In genomic region chr5:95962475-95962773, GRCh38 we compare ENCODE assay signal across 8 cellular contexts. TPM values are rescaled to one million over a fixed set of nuclear protein-coding genes. Genes with fewer than 3 reads are reported as not detected.
DNase-seq lines count a peak whose midpoint lies in the region; ATAC-seq, FAIRE-seq and TF ChIP-seq lines count a peak whose summit lies in the region.

No MANE protein-coding gene starts in this region.

- H3K4me3 Mint-ChIP-seq in activated CD4-positive, alpha-beta T cell treated with anti-CD3 and anti-CD28 coated beads, Interleukin-2, amount 10 ng/mL, durations not matched to agents 7 days and 5 days: peak overlapping the region; percentile 87

- CTCF ChIA-PET in activated CD4-positive, alpha-beta T cell treated with anti-CD3 and anti-CD28 coated beads, Interleukin-2, amount 10 ng/mL, durations not matched to agents 7 days and 5 days (lab: Charles Lee): interaction anchor here (0.9 to 4.0 kb wide), 7 partner anchors 10 to 94 kb away, joined by 3 to 36 read pairs (median 3); no protein-coding TSS in a partner anchor
- CTCF ChIA-PET in HepG2 (lab: Yijun Ruan, JAX; ENCODE audit: low intra/inter-chr PET ratio, low total read pairs): interaction anchor here (1.2 kb wide), 1 partner anchor 24 kb away, joined by 3 read pairs; no protein-coding TSS in a partner anchor

- no peaks in the 10 kb centered on the region for H3K9me3 ChIP-seq in HepG2 (ENCODE audit: low read length)
- H3K9me3 ChIP-seq in testis: no peaks in the 10 kb centered on the region

- TF ChIP-seq POLR2A in HepG2 (IDR thresholded peaks at IDR 0.05; ENCODE audit: insufficient read depth in 1 of 2, low read depth in 2 of 2, low read length in 2 of 2): no peak
- no peak for TF ChIP-seq POLR2A in testis (IDR thresholded peaks at IDR 0.05)

- no peak for TF ChIP-seq EP300 in HepG2 (IDR thresholded peaks at IDR 0.05; ENCODE audit: low read depth in 2 of 2, low read length in 2 of 2)
- no peak for TF ChIP-seq EP300 in HepG2 (CRISPR knock-in tag; IDR thresholded peaks at IDR 0.05; ENCODE audit: borderline replicate concordance)

- WGBS in HepG2 (ENCODE audit: low lambda C conversion rate): 62% methylated on average over 8 of the region's 8 CpGs
- 30 to 45% methylated on average over 8 of the region's 8 CpGs for WGBS in testis, 2 donors

- no peaks in the 10 kb centered on the region for H3K27me3 Mint-ChIP-seq in activated CD4-positive, alpha-beta T cell treated with anti-CD3 and anti-CD28 coated beads, Interleukin-2, amount 10 ng/mL, durations not matched to agents 7 days and 5 days

- intact Hi-C loops in HepG2 (cut with micrococcal nuclease; ENCODE audit: unreplicated experiment): loop anchor here (1.0 to 10.0 kb wide), 4 partner anchors 25 to 335 kb away; no protein-coding TSS in a partner anchor
- intact Hi-C loops in testis (cut with DNase I; ENCODE audit: low total_unique reads): loop anchor here (5.0 kb wide), 1 partner anchor 105 kb away; no protein-coding TSS in a partner anchor

- BruUV-seq in HepG2 (replicated peaks; lab: Mats Ljungman, UMichigan): TSS peak; percentile 89

- H3K4me1 ChIP-seq in HepG2 (ENCODE audit: insufficient read depth, low read length): peaks cover 62% of the 10 kb centered on the region
- H3K4me1 ChIP-seq in testis: no peaks in the 10 kb centered on the region

- peaks cover 38% of the 10 kb centered on the region for H3K4me1 Mint-ChIP-seq in activated CD4-positive, alpha-beta T cell treated with anti-CD3 and anti-CD28 coated beads, Interleukin-2, amount 10 ng/mL, durations not matched to agents 7 days and 5 days

- H3K9me3 Mint-ChIP-seq in activated CD4-positive, alpha-beta T cell treated with anti-CD3 and anti-CD28 coated beads, Interleukin-2, amount 10 ng/mL, durations not matched to agents 7 days and 5 days: no peaks in the 10 kb centered on the region

- TF ChIP-seq CTCF in astrocyte of the cerebellum (IDR thresholded peaks at IDR 0.05; ENCODE audit: low read depth, low read length, missing control alignments) (no peak), HepG2 (CRISPR knock-in tag; IDR thresholded peaks at IDR 0.05) (no peak), testis (IDR thresholded peaks at IDR 0.05) (no peak)

- peak overlapping the region; percentile 62 for H3K4me2 ChIP-seq in HepG2 (ENCODE audit: low read depth, low read length)

- H3K27ac ChIP-seq in HepG2 (ENCODE audit: extremely low read length, insufficient read depth, low read length): peak overlapping the region; percentile 89
- peak overlapping the region; percentile 97 to 98 for H3K27ac ChIP-seq in testis

- no peak for FAIRE-seq in HepG2 (lab: Jason Lieb, UNC)

- H3K36me3 ChIP-seq in HepG2 (replicated peaks in 1 of 2; ENCODE audit: control insufficient read depth in 1 of 2, insufficient read depth in 2 of 2, low read length in 2 of 2) (peaks cover 2 to 14% of the 10 kb centered on the region in 2 experiments; a peak in 4 of 5 replicates), testis (ENCODE audit: low read depth, missing control alignments) (no peaks in the 10 kb centered on the region)

- H3K27ac Mint-ChIP-seq in activated CD4-positive, alpha-beta T cell treated with anti-CD3 and anti-CD28 coated beads, Interleukin-2, amount 10 ng/mL, durations not matched to agents 7 days and 5 days: peak overlapping the region; percentile 97

- H3K79me2 ChIP-seq in HepG2 (ENCODE audit: insufficient read depth, low read length): peaks cover 62% of the 10 kb centered on the region

- POLR2A ChIA-PET in activated CD4-positive, alpha-beta T cell treated with anti-CD3 and anti-CD28 coated beads, Interleukin-2, amount 10 ng/mL, durations not matched to agents 7 days and 5 days (lab: Charles Lee): no interaction called here
- POLR2A ChIA-PET in HepG2 (lab: Yijun Ruan, JAX): interaction anchor here (1.0 to 7.2 kb wide), 9 partner anchors 10 to 165 kb away, joined by 3 to 125 read pairs (median 3); partner anchors contain the start of gene GLRX

- no peak for ATAC-seq in HepG2

- H3K36me3 Mint-ChIP-seq in activated CD4-positive, alpha-beta T cell treated with anti-CD3 and anti-CD28 coated beads, Interleukin-2, amount 10 ng/mL, durations not matched to agents 7 days and 5 days (ENCODE audit: low read depth): no peaks in the 10 kb centered on the region

- no peak for DNase-seq in activated CD4-positive, alpha-beta T cell treated with anti-CD3 and anti-CD28 coated beads, Interleukin-2, amount 10 ng/mL, durations not matched to agents 7 days and 5 days
- DNase-seq in activated CD4-positive, alpha-beta T cell treated with anti-CD3 and anti-CD28 coated beads, Interleukin-2, amount 50 U/mL, for 1 hour: no peak
- DNase-seq in astrocyte of the cerebellum (ENCODE audit: low read depth) (no peak), HepG2 (ENCODE audit: low spot score) (no peak), testis (no peak), NCI-H1417 treated with DMSO at 0.1 percent for 48 hours (lab: John Stamatoyannopoulos, UW) (no peak), OCI-M2 (lab: John Stamatoyannopoulos, UW; ENCODE audit: unreplicated experiment) (no peak), NCI-H128 (lab: John Stamatoyannopoulos, UW; ENCODE audit: unreplicated experiment) (no peak)

- H3K27me3 ChIP-seq in HepG2 (ENCODE audit: control insufficient read depth in 1 of 2, insufficient read depth in 2 of 2, low read length in 2 of 2) (peaks cover 0 to 6% of the 10 kb centered on the region in 2 experiments; a peak in 1 of 5 replicates), testis (no peaks in the 10 kb centered on the region)

- no peak for TF ChIP-seq RAD21 in HepG2 (CRISPR knock-in tag; IDR thresholded peaks at IDR 0.05)

- in situ Hi-C loops in astrocyte of the cerebellum (cut with HindIII; ENCODE audit: low sequenced_read_pairs) (no loop called here), HepG2 (cut with HindIII; ENCODE audit: extremely low pct_ligation_motif_present, low pct_unique_long_range_greater_than_20kb) (loop anchor here (5.0 to 10.0 kb wide), 2 partner anchors 150 to 372 kb away; no protein-coding TSS in a partner anchor)

- H2AFZ ChIP-seq in HepG2 (ENCODE audit: low read length): no peak overlapping the region

- H3K4me3 ChIP-seq in astrocyte of the cerebellum (ENCODE audit: low read depth, low read length): peak overlapping the region; percentile 96
- peak overlapping the region; percentile 94 to 100 (median 99); a peak in 5 of 6 replicates for H3K4me3 ChIP-seq in HepG2 (replicated peaks in 1 of 3; ENCODE audit: insufficient read depth in 1 of 3, low read depth in 2 of 3, low read length in 3 of 3)
- H3K4me3 ChIP-seq in testis: peak overlapping the region; percentile 92 to 98

- H4K20me1 ChIP-seq in HepG2 (ENCODE audit: insufficient read depth, low read length): peaks cover 36% of the 10 kb centered on the region

- H3K9ac ChIP-seq in HepG2 (ENCODE audit: insufficient read depth, low read depth, low read length): peak overlapping the region; percentile 99

TF ChIP-seq in HepG2, 621 proteins besides CTCF, POLR2A, EP300 and RAD21 (continues in another document):
- TF ChIP-seq MAZ (IDR thresholded peaks at IDR 0.05; ENCODE audit: borderline replicate concordance, low read depth, low read length) (no peak), MAZ (CRISPR knock-in tag; IDR thresholded peaks at IDR 0.05; ENCODE audit: low read depth) (0 out of 2 replicates have a peak, but pooled peaks have one; percentile 2), BCL3 (CRISPR knock-in tag; IDR thresholded peaks at IDR 0.05) (no peak), ZNF20 (CRISPR knock-in tag; IDR thresholded peaks at IDR 0.05) (no peak), HDAC1 (CRISPR knock-in tag; IDR thresholded peaks at IDR 0.05) (peak; percentile 14; the same call in 1 of the 2 replicates), THAP11 (CRISPR knock-in tag; IDR thresholded peaks at IDR 0.05) (no peak), NR2F6 (IDR thresholded peaks at IDR 0.05) (0 out of 2 replicates have a peak, but pooled peaks have one; percentile 26), NR2F6 (CRISPR knock-in tag; IDR thresholded peaks at IDR 0.05) (no peak), ZBTB38 (CRISPR knock-in tag; IDR thresholded peaks at IDR 0.05) (peak; percentile 0; the same call in 1 of the 2 replicates)

RNA-seq across cellular contexts. Expression of gene ELL2, which starts 0.8 kb away (rescaled TPM):
- total RNA-seq in activated CD4-positive, alpha-beta T cell treated with anti-CD3 and anti-CD28 coated beads, Interleukin-2, amount 10 ng/mL, durations not matched to agents 7 days and 5 days: 10 to 100 TPM; 12.5 to 14.7 TPM
- 64.5 and 78.9 TPM in 2 replicates for total RNA-seq in HepG2 (2016; rRNA removed; fragmentation: Illumina TruSeq; extraction: Trizol)
- total RNA-seq in HepG2 (2016; cell fraction: cytosol; rRNA removed; fragmentation: Illumina TruSeq; extraction: Trizol; ENCODE audit: low read depth): 19.2 and 20.4 TPM in 2 replicates
- 69.3 and 74.8 TPM in 2 replicates for total RNA-seq in HepG2 (2016; cell fraction: insoluble cytoplasmic fraction; rRNA removed; fragmentation: Illumina TruSeq; extraction: Trizol)
- total RNA-seq in HepG2 (2016; cell fraction: membrane; rRNA removed; fragmentation: Illumina TruSeq; extraction: Trizol): 73.2 and 75.4 TPM in 2 replicates
- 121 and 123 TPM in 2 replicates for total RNA-seq in HepG2 (2016; cell fraction: nucleus; rRNA removed; fragmentation: Illumina TruSeq; extraction: Trizol)
- polyA plus RNA-seq in HepG2 (2011; rRNA removed): 75.7 and 97.1 TPM in 2 replicates
- 40.8 and 54.3 TPM in 2 replicates for polyA plus RNA-seq in HepG2 (2011; cell fraction: cytosol; rRNA removed)
- polyA plus RNA-seq in HepG2 (2011; cell fraction: nucleus; rRNA removed): 68.9 and 74.9 TPM in 2 replicates
- 87.7 and 101 TPM in 2 replicates for polyA plus RNA-seq in HepG2 (2012)
- 13.4 and 15.1 TPM in 2 replicates for polyA plus RNA-seq in HepG2 (2016; cell fraction: cytosol; fragmentation: Illumina TruSeq; extraction: Trizol; ENCODE audit: low read depth)
- 81.1 and 83.2 TPM in 2 replicates for polyA plus RNA-seq in HepG2 (2016; cell fraction: insoluble cytoplasmic fraction; fragmentation: Illumina TruSeq; extraction: Trizol; ENCODE audit: low read depth)
- 49.0 and 50.1 TPM in 2 replicates for polyA plus RNA-seq in HepG2 (2016; cell fraction: membrane; fragmentation: Illumina TruSeq; extraction: Trizol; ENCODE audit: low read depth)
- polyA plus RNA-seq in HepG2 (2016; cell fraction: nucleus; fragmentation: Illumina TruSeq; extraction: Trizol; ENCODE audit: insufficient read depth, low read depth): 115 and 124 TPM in 2 replicates
- polyA minus RNA-seq in HepG2 (2011; rRNA and poly(A)+ RNA removed; ENCODE audit: low replicate concordance): 37.6 and 93.4 TPM in 2 replicates
- 82.9 and 96.7 TPM in 2 replicates for polyA minus RNA-seq in HepG2 (2011; cell fraction: cytosol; rRNA and poly(A)+ RNA removed)
- 685 and 799 TPM in 2 replicates for polyA minus RNA-seq in HepG2 (2011; cell fraction: nucleus; rRNA and poly(A)+ RNA removed)
- 10 to 100 TPM; 78.9 to 87.3 TPM for total RNA-seq in testis
- polyA plus RNA-seq in testis (ENCODE audit: insufficient read depth, low read depth, low replicate concordance): 32.1 TPM
